8 cellular contexts compared by ENCODE assay signal in genomic region chr4:97412331-97412730, GRCh38.
"Had no signal": no experiment of that assay in that cellular context is flagged by ENCODE, and none has a peak within 500 bp of the region (broad histone marks: within the 10 kb centered on the region; RNA-seq: fewer than 3 reads in every experiment).

No MANE protein-coding gene starts in this region.

- H3K4me2 ChIP-seq: KMS-11 had no signal

- H3K27ac Mint-ChIP-seq: IgD-negative memory B cell had no signal

- FAIRE-seq: HTR-8/SVneo, K562 had no signal

- H3K4me3 ChIP-seq: K562 had no signal

- H3K27ac ChIP-seq: HL-60, KMS-11 had no signal

- DNase-seq: IMR-90, KBM-7, KG1 had no signal

- H3K4me1 Mint-ChIP-seq: IgD-negative memory B cell had no signal

- H3K27me3 Mint-ChIP-seq: IgD-negative memory B cell had no signal

- H3K36me3 Mint-ChIP-seq: IgD-negative memory B cell had no signal

- ATAC-seq: K562 had no signal

- H3K9ac ChIP-seq: KMS-11 had no signal
